19 cellular contexts compared by ENCODE assay signal in genomic region chr17:37553357-37553966, GRCh38. TPM values are rescaled to one million over a fixed set of nuclear protein-coding genes. Genes with fewer than 3 reads are reported as not detected.
DNase-seq lines count a peak whose midpoint lies in the region; ATAC-seq and TF ChIP-seq lines count a peak whose summit lies in the region.
"Had no signal": no experiment of that assay in that cellular context is flagged by ENCODE, and none has a peak within 500 bp of the region (broad histone marks: within the 10 kb centered on the region; RNA-seq: fewer than 3 reads in every experiment).

No MANE protein-coding gene starts in this region.

- H3K36me3 Mint-ChIP-seq in CD8-positive, alpha-beta memory T cell, result peaks cover 0 to 81% (median 15%) of the 10 kb centered on the region in 3 donors
- H3K36me3 Mint-ChIP-seq in activated T-helper 17 cell treated with anti-CD3 and anti-CD28 coated beads, Interleukin-2, amount 50 U/mL, for 72 hours (ENCODE audit: low read depth), result peaks cover 90% of the 10 kb centered on the region

- CTCF ChIA-PET in A673 (lab: Charles Lee), result no interaction called here
- CTCF ChIA-PET in CD8-positive, alpha-beta memory T cell (lab: Charles Lee), result no interaction called here

- H3K4me3 ChIP-seq in A673 (ENCODE audit: low read depth, low read length, poor library complexity, severe bottlenecking), result no peak overlapping the region
- H3K4me3 ChIP-seq in CD8-positive, alpha-beta memory T cell (ENCODE audit: low read length), result no peak overlapping the region
- H3K4me3 ChIP-seq in WERI-Rb-1 (ENCODE audit: low read depth, low read length), result no peak overlapping the region
- H3K4me3 ChIP-seq: gastroesophageal sphincter, uterus had no signal

- TF ChIP-seq CTCF in A673 (conservative IDR thresholded peaks at IDR 0.05; ENCODE audit: low read depth, low read length), result no peak
- no peak for TF ChIP-seq CTCF in WERI-Rb-1 (IDR thresholded peaks at IDR 0.05; ENCODE audit: low read depth, low read length)

- POLR2A ChIA-PET in A673 (lab: Charles Lee; ENCODE audit: low non-redundant PET), result no interaction called here
- POLR2A ChIA-PET in CD8-positive, alpha-beta memory T cell (lab: Charles Lee), result no interaction called here

- H3K27me3 ChIP-seq in A673 (replicated peaks; ENCODE audit: insufficient read depth, low read depth, low read length, poor library complexity) (no peaks in the 10 kb centered on the region), WERI-Rb-1 (ENCODE audit: insufficient read depth, low read depth, severe bottlenecking) (no peaks in the 10 kb centered on the region)
- no peaks in the 10 kb centered on the region for H3K27me3 ChIP-seq in CD8-positive, alpha-beta memory T cell (ENCODE audit: insufficient read depth, low read length, poor library complexity, severe bottlenecking)
- H3K27me3 ChIP-seq: gastroesophageal sphincter, uterus had no signal

- H3K27ac ChIP-seq in A673 (ENCODE audit: low read depth, low read length, poor library complexity, severe bottlenecking), result no peak overlapping the region
- H3K27ac ChIP-seq in CD8-positive, alpha-beta memory T cell (ENCODE audit: low read depth, low read length), result no peak overlapping the region
- H3K27ac ChIP-seq in WERI-Rb-1, result no peak overlapping the region
- no peak overlapping the region for H3K27ac ChIP-seq in substantia nigra (ENCODE audit: low read depth, low read length, poor library complexity, severe bottlenecking)
- H3K27ac ChIP-seq: gastroesophageal sphincter, uterus had no signal

- H3K36me3 ChIP-seq in A673 (ENCODE audit: insufficient read depth, low read length, poor library complexity, severe bottlenecking) (no peaks in the 10 kb centered on the region), WERI-Rb-1 (peaks cover 32% of the 10 kb centered on the region)
- peaks cover 38% of the 10 kb centered on the region for H3K36me3 ChIP-seq in CD8-positive, alpha-beta memory T cell (ENCODE audit: insufficient read depth, low read length)
- H3K36me3 ChIP-seq: uterus had no signal

- BruUV-seq in A673 (replicated peaks; lab: Mats Ljungman, UMichigan), result TSS peak; percentile 44

- H3K4me1 Mint-ChIP-seq in CD8-positive, alpha-beta memory T cell, result peaks cover 44 to 66% (median 61%) of the 10 kb centered on the region in 3 donors
- peaks cover 25% of the 10 kb centered on the region for H3K4me1 Mint-ChIP-seq in activated T-helper 17 cell treated with anti-CD3 and anti-CD28 coated beads, Interleukin-2, amount 50 U/mL, for 72 hours

- H3K27me3 Mint-ChIP-seq in CD8-positive, alpha-beta memory T cell, result no peaks in the 10 kb centered on the region
- no peaks in the 10 kb centered on the region for H3K27me3 Mint-ChIP-seq in activated T-helper 17 cell treated with anti-CD3 and anti-CD28 coated beads, Interleukin-2, amount 50 U/mL, for 72 hours

- H3K27ac Mint-ChIP-seq in CD8-positive, alpha-beta memory T cell, result peak overlapping the region in 7 of 8 donors; percentile 19 to 79 (median 39)
- peak overlapping the region; percentile 81 for H3K27ac Mint-ChIP-seq in activated T-helper 17 cell treated with anti-CD3 and anti-CD28 coated beads, Interleukin-2, amount 50 U/mL, for 72 hours

- no peaks in the 10 kb centered on the region for H3K4me1 ChIP-seq in A673 (ENCODE audit: insufficient read depth, low read length, poor library complexity, severe bottlenecking)
- H3K4me1 ChIP-seq in CD8-positive, alpha-beta memory T cell (ENCODE audit: insufficient read depth, low read length), result peaks cover 21% of the 10 kb centered on the region
- H3K4me1 ChIP-seq: uterus had no signal

- DNase-seq in A673 (ENCODE audit: low spot score) (no peak), myocyte (ENCODE audit: low read depth) (peak; percentile 13), GM03348 (ENCODE audit: low spot score) (no peak), WERI-Rb-1 (no peak), substantia nigra (lab: John Stamatoyannopoulos, UW) (no peak), DMS153 treated with DMSO at 0.1 percent for 48 hours (lab: John Stamatoyannopoulos, UW; ENCODE audit: unreplicated experiment) (no peak)
- no peak for DNase-seq in CD8-positive, alpha-beta memory T cell
- DNase-seq: activated CD4-positive, alpha-beta T cell treated with anti-CD3 and anti-CD28 coated beads for 4 hours; activated T-cell treated with anti-CD3 and anti-CD28 coated beads, Interleukin-2, amount 50 U/mL, for 1 hour; DMS153; left cardiac atrium; NCI-H1436; NCI-H2171 treated with DMSO at 0.1 percent for 48 hours; NCI-H748 treated with DMSO at 0.1 percent for 48 hours; right cardiac atrium; uterus had no signal

- H3K4me3 Mint-ChIP-seq in CD8-positive, alpha-beta memory T cell, result peak overlapping the region in 3 of 7 donors; percentile 7 to 25 (median 10)
- no peak overlapping the region for H3K4me3 Mint-ChIP-seq in activated T-helper 17 cell treated with anti-CD3 and anti-CD28 coated beads, Interleukin-2, amount 50 U/mL, for 72 hours

- ATAC-seq in activated T-helper 17 cell treated with anti-CD3 and anti-CD28 coated beads, Interleukin-2, amount 50 U/mL, for 72 hours (replicated peaks), result no peak
- ATAC-seq: esophagus mucosa, gastroesophageal sphincter, left cardiac atrium, right cardiac atrium had no signal

- H3K9me3 Mint-ChIP-seq in CD8-positive, alpha-beta memory T cell, result no peaks in the 10 kb centered on the region
- H3K9me3 Mint-ChIP-seq in activated T-helper 17 cell treated with anti-CD3 and anti-CD28 coated beads, Interleukin-2, amount 50 U/mL, for 72 hours, result no peaks in the 10 kb centered on the region

- no peaks in the 10 kb centered on the region for H3K9me3 ChIP-seq in A673 (ENCODE audit: low read depth, low read length, poor library complexity, severe bottlenecking)
- no peaks in the 10 kb centered on the region for H3K9me3 ChIP-seq in CD8-positive, alpha-beta memory T cell (ENCODE audit: low read length)
- H3K9me3 ChIP-seq in WERI-Rb-1 (ENCODE audit: severe bottlenecking), result no peaks in the 10 kb centered on the region
- H3K9me3 ChIP-seq: gastroesophageal sphincter, uterus had no signal

- intact Hi-C loops in A673 (cut with micrococcal nuclease; ENCODE audit: unreplicated experiment), result no loop called here

RNA-seq across cellular contexts. Expression of gene SYNRG, which starts 55.8 kb away (rescaled TPM):
- total RNA-seq in A673 (2021) (21.3 and 22.5 TPM in 2 replicates), myocyte (9.0 and 12.6 TPM in 2 replicates)
- total RNA-seq in CD8-positive, alpha-beta memory T cell, result 10 to 100 TPM; 42.3 to 50.8 TPM
- polyA plus RNA-seq in CD8-positive, alpha-beta memory T cell, result 104 TPM
- 10 to 100 TPM; 63.8 to 64.1 TPM for total RNA-seq in activated T-helper 17 cell treated with anti-CD3 and anti-CD28 coated beads, Interleukin-2, amount 50 U/mL, for 72 hours
- 15.1 TPM for polyA plus RNA-seq in myocyte (2012)
